ENCODE assay signal across 20 cellular contexts in the genomic region with DNA sequence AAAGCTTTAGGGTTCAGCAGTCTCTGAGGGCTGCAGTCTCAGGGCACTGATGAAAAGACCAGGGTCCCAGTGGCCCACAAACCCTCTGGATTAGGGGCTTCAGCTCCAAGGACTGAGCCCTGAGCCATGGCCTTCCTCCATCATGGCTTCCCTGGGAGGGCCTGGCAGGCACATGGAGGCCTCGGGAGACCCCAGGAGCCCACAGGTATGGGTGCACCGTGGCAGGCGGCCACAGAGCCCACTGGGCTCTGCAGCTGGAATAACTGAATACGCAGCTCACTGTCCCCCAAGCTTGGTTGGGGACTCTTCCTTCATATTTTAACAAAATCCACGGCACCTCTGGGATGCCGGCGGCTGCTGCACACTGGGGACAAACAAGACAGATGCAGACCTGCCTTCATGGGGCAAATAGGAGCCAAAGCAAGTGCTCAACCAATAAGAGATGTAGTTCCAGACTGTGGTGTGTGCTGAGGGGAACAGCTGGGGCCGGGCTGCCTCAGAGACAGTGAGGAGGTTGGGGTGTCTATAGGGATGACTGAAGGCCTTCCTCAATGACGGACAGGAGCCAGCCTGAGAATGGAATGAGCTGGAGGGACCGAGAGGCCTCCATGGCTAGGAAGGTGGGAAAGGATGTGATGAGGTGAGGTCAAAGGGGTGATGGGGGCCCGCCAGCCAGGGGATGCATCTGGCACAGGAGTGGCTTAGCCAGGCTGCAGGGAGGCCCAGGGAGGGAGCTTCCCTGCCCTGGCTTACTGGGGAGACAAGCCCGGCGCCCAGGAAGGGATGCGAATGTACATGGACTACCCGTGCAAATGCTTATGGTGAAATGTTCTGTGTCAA. TPM values are rescaled to one million over a fixed set of nuclear protein-coding genes. Genes with fewer than 3 reads are reported as not detected.
DNase-seq lines count a peak whose midpoint lies in the region; TF ChIP-seq lines count a peak whose summit lies in the region.
"Had no signal": no experiment of that assay in that cellular context is flagged by ENCODE, and none has a peak within 500 bp of the region (broad histone marks: within the 10 kb centered on the region; RNA-seq: fewer than 3 reads in every experiment).

No MANE protein-coding gene starts in this region.

- peaks cover 31 to 87% (median 77%) of the 10 kb centered on the region in 10 experiments for H3K4me1 ChIP-seq in BLaER1 treated with 17β-estradiol and CSF1 and Interleukin-3, amounts not matched to agents 10 nM and 100 nM
- peaks cover 82 to 90% of the 10 kb centered on the region in 2 experiments for H3K4me1 ChIP-seq in neutrophil (ENCODE audit: control insufficient read depth in 1 of 2, insufficient read depth in 1 of 2, low read depth in 1 of 2, low read length in 1 of 2)
- H3K4me1 ChIP-seq in breast epithelium: no peaks in the 10 kb centered on the region

- TF ChIP-seq CTCF in chondrocyte (IDR thresholded peaks at IDR 0.05) (no peak), neutrophil (IDR thresholded peaks at IDR 0.05) (no peak), breast epithelium (IDR thresholded peaks at IDR 0.05) (no peak)

- H3K27ac ChIP-seq in BLaER1 treated with 17β-estradiol and CSF1 and Interleukin-3, amounts not matched to agents 10 nM and 100 nM: peak overlapping the region in 9 of 11 experiments; percentile 31 to 86 (median 66); a peak in 17 of 22 replicates
- peak overlapping the region; percentile 99 for H3K27ac ChIP-seq in neutrophil
- H3K27ac ChIP-seq in breast epithelium: no peak overlapping the region
- H3K27ac ChIP-seq: gastrocnemius medialis, testis, VCaP had no signal

- H3K4me3 ChIP-seq in BLaER1 treated with 17β-estradiol and CSF1 and Interleukin-3, amounts not matched to agents 10 nM and 100 nM: no peak overlapping the region; a peak in 1 of 20 replicates
- H3K4me3 ChIP-seq in H7 (ENCODE audit: insufficient read depth, low read depth, low read length) (no peak overlapping the region), neutrophil (ENCODE audit: low read depth in 1 of 2, low read length in 1 of 2) (peak overlapping the region; percentile 16 to 64), breast epithelium (no peak overlapping the region)
- H3K4me3 ChIP-seq: gastrocnemius medialis, testis had no signal

- peaks cover 42% of the 10 kb centered on the region for H3K4me1 Mint-ChIP-seq in chondrocyte (ENCODE audit: low read depth)

- no peaks in the 10 kb centered on the region for H4K20me1 ChIP-seq in BLaER1 treated with 17β-estradiol and CSF1 and Interleukin-3, amounts not matched to agents 10 nM and 100 nM

- H3K36me3 ChIP-seq in BLaER1 treated with 17β-estradiol and CSF1 and Interleukin-3, amounts not matched to agents 10 nM and 100 nM: 0 out of 22 replicates have a peak, but pooled peaks cover 0 to 4% (median 0%) of the 10 kb centered on the region in 11 experiments
- H3K36me3 ChIP-seq in H7 (replicated peaks; ENCODE audit: control insufficient read depth, insufficient read depth, low read length) (no peaks in the 10 kb centered on the region), neutrophil (no peaks in the 10 kb centered on the region), breast epithelium (no peaks in the 10 kb centered on the region)
- H3K36me3 ChIP-seq: gastrocnemius medialis had no signal

- H3K9me3 Mint-ChIP-seq in chondrocyte (ENCODE audit: low read depth): peaks cover 6% of the 10 kb centered on the region
- H3K9me3 Mint-ChIP-seq: activated naive CD8-positive, alpha-beta T cell treated with anti-CD3 and anti-CD28 coated beads, Interleukin-2, amount 50 U/mL, for 24 hours had no signal

- no peak for TF ChIP-seq POLR2A in breast epithelium (IDR thresholded peaks at IDR 0.05)

- H3K27me3 ChIP-seq in BLaER1 treated with 17β-estradiol and CSF1 and Interleukin-3, amounts not matched to agents 10 nM and 100 nM: no peaks in the 10 kb centered on the region
- no peaks in the 10 kb centered on the region; the same call in 1 of the 2 replicates for H3K27me3 ChIP-seq in H7 (ENCODE audit: control insufficient read depth, insufficient read depth, low read length)
- no peaks in the 10 kb centered on the region for H3K27me3 ChIP-seq in neutrophil
- H3K27me3 ChIP-seq in breast epithelium: no peaks in the 10 kb centered on the region
- H3K27me3 ChIP-seq: gastrocnemius medialis, testis had no signal

- peak overlapping the region in 10 of 11 experiments; percentile 26 to 94 (median 87); a peak in 19 of 22 replicates for H3K4me2 ChIP-seq in BLaER1 treated with 17β-estradiol and CSF1 and Interleukin-3, amounts not matched to agents 10 nM and 100 nM

- H3K27me3 Mint-ChIP-seq in chondrocyte (ENCODE audit: low read depth): no peaks in the 10 kb centered on the region
- H3K27me3 Mint-ChIP-seq: activated naive CD8-positive, alpha-beta T cell treated with anti-CD3 and anti-CD28 coated beads, Interleukin-2, amount 50 U/mL, for 24 hours had no signal

- H3K4me3 Mint-ChIP-seq in chondrocyte (ENCODE audit: unreplicated experiment): no peak overlapping the region
- H3K4me3 Mint-ChIP-seq: activated naive CD8-positive, alpha-beta T cell treated with anti-CD3 and anti-CD28 coated beads, Interleukin-2, amount 50 U/mL, for 24 hours; brain; nephron had no signal

- intact Hi-C loops in breast epithelium (cut with DNase I; ENCODE audit: low total_unique reads): no loop called here

- peak overlapping the region in 4 of 11 experiments; percentile 37 to 56 (median 50); a peak in 7 of 22 replicates for H3K9ac ChIP-seq in BLaER1 treated with 17β-estradiol and CSF1 and Interleukin-3, amounts not matched to agents 10 nM and 100 nM

- peak overlapping the region; percentile 71 for H3K27ac Mint-ChIP-seq in chondrocyte (ENCODE audit: unreplicated experiment)
- H3K27ac Mint-ChIP-seq: activated naive CD8-positive, alpha-beta T cell treated with anti-CD3 and anti-CD28 coated beads, Interleukin-2, amount 50 U/mL, for 24 hours; nephron had no signal

- DNase-seq in H7 (peak; percentile 45), chondrocyte (ENCODE audit: low spot score) (no peak), NCI-H2029 treated with DMSO at 0.1 percent for 48 hours (lab: John Stamatoyannopoulos, UW) (no peak), GDM1 (lab: John Stamatoyannopoulos, UW) (no peak), breast epithelium (ENCODE audit: low spot score in 2 of 2) (no peak)
- DNase-seq: activated CD4-positive, alpha-beta T cell treated with anti-CD3 and anti-CD28 coated beads, Interleukin-2, amount 50 U/mL, for 4 hours; Karpas-422; NCI-H1105; NCI-H524 treated with DMSO at 0.1 percent for 48 hours; stimulated activated CD4-positive, alpha-beta T cell treated with anti-CD3 and anti-CD28 coated beads, Interleukin-12 subunit alpha, Interleukin-12 subunit beta, amount 100 ng/mL, for 4 hours; SW 1271; testis had no signal

- no peaks in the 10 kb centered on the region for H3K36me3 Mint-ChIP-seq in chondrocyte (ENCODE audit: low read depth)
- H3K36me3 Mint-ChIP-seq: brain had no signal

- H3K9me3 ChIP-seq in BLaER1 treated with 17β-estradiol and CSF1 and Interleukin-3, amounts not matched to agents 10 nM and 100 nM (replicated peaks in 1 of 11): peaks cover 8 to 20% (median 15%) of the 10 kb centered on the region in 11 experiments; a peak in 20 of 22 replicates
- no peaks in the 10 kb centered on the region for H3K9me3 ChIP-seq in neutrophil
- H3K9me3 ChIP-seq in breast epithelium: peaks cover 0 to 9% of the 10 kb centered on the region in 2 donors
- H3K9me3 ChIP-seq: Caco-2, gastrocnemius medialis, testis had no signal

RNA-seq across cellular contexts. Expression of a gene that starts 10.2 kb away (rescaled TPM):
- 177 and 235 TPM in 2 replicates for total RNA-seq in H7 (2014; rRNA removed; shearing (Covaris generic))
- total RNA-seq in chondrocyte (935 to 3,230 TPM (median 949 TPM) in 3 replicates), breast epithelium (100 to 1,000 TPM; 244 to 694 (median 667) TPM)

RNA-seq across cellular contexts. Expression of a gene that starts 23.5 kb away (rescaled TPM):
- 0.42 and 0.74 TPM in 2 replicates for total RNA-seq in H7 (2014; rRNA removed; shearing (Covaris generic))
- total RNA-seq in chondrocyte (39.8 to 159 TPM (median 41.2 TPM) in 3 replicates), breast epithelium (10 to 100 TPM in 1 of 3 donors, 1 to 10 TPM in 1, under 1 TPM in 1; 0.33 to 14.0 (median 1.4) TPM)

Comparison
In these comparisons a context has a peak if more than half of its experiments do, and no peak if none do; other contexts are left out.
1. H3K27ac ChIP-seq: peak in BLaER1 treated with 17β-estradiol and CSF1 and Interleukin-3, amounts not matched to agents 10 nM and 100 nM (9 of 11) and neutrophil (single experiment); none in breast epithelium (0 of 2).
2. H3K4me3 ChIP-seq: peak in neutrophil (2 of 2); none in BLaER1 treated with 17β-estradiol and CSF1 and Interleukin-3, amounts not matched to agents 10 nM and 100 nM (0 of 10), H7 (single experiment) and breast epithelium (0 of 3).